ENCODE assay signal across 1 cellular context in genomic region chr6:4870821-4871494, GRCh38.
TF ChIP-seq lines count a peak whose summit lies in the region.

No MANE protein-coding gene starts in this region.

TF ChIP-seq in WTC11, 78 proteins besides CTCF, POLR2A, EP300 and RAD21 (continued from another document):
- no peak for TF ChIP-seq STAT6 (CRISPR knock-in tag; conservative IDR thresholded peaks at IDR 0.05; ENCODE audit: low read depth)
- no peak for TF ChIP-seq E2F5 (CRISPR knock-in tag; IDR thresholded peaks at IDR 0.05)
- TF ChIP-seq TP53 (CRISPR knock-in tag; IDR thresholded peaks at IDR 0.05), result no peak
- no peak for TF ChIP-seq GTF2I (CRISPR knock-in tag; conservative IDR thresholded peaks at IDR 0.05)
- no peak for TF ChIP-seq FOXP1 (CRISPR knock-in tag; IDR thresholded peaks at IDR 0.05; ENCODE audit: borderline replicate concordance)
- TF ChIP-seq JUN (CRISPR knock-in tag; IDR thresholded peaks at IDR 0.05), result no peak
- no peak for TF ChIP-seq ZNF121 (CRISPR knock-in tag; IDR thresholded peaks at IDR 0.05)
- no peak for TF ChIP-seq EMX1 (CRISPR knock-in tag; IDR thresholded peaks at IDR 0.05)
- TF ChIP-seq ZNF263 (CRISPR knock-in tag; IDR thresholded peaks at IDR 0.05; ENCODE audit: low read depth), result no peak
- TF ChIP-seq FOXP4 (CRISPR knock-in tag; IDR thresholded peaks at IDR 0.05), result no peak
- TF ChIP-seq PRDM15 (CRISPR knock-in tag; IDR thresholded peaks at IDR 0.05), result no peak
- TF ChIP-seq IRF2 (CRISPR knock-in tag; IDR thresholded peaks at IDR 0.05; ENCODE audit: borderline replicate concordance, low read depth), result no peak
TF ChIP-seq in WTC11: peak in this region for 0.
